8 cellular contexts compared by ENCODE assay signal in genomic region chr2:160411167-160411566, GRCh38.
DNase-seq lines count a peak whose midpoint lies in the region; ATAC-seq, FAIRE-seq and TF ChIP-seq lines count a peak whose summit lies in the region.

No MANE protein-coding gene starts in this region.

- POLR2A ChIA-PET in endothelial cell of umbilical vein (lab: Charles Lee) = no interaction called here

- TF ChIP-seq POLR2A in endothelial cell of umbilical vein (IDR thresholded peaks at IDR 0.05; ENCODE audit: low read depth, low read length) (no peak), GM18505 (IDR thresholded peaks at IDR 0.05; ENCODE audit: borderline replicate concordance, extremely low read depth, insufficient read depth, insufficient read length) (no peak)

- H3K4me3 Mint-ChIP-seq in stimulated activated naive B cell treated with anti-CD40 and anti-IgM and Interleukin-4, amounts not matched to agents 10 μg/mL and 1 μg/mL and 100 μg/mL, for 72 hours = peak overlapping the region in 1 of 2 donors; percentile 15

- ATAC-seq in GM21737 (IDR thresholded peaks at IDR 0.05; ENCODE audit: unreplicated experiment) (peak; percentile 34), GM18505 (IDR thresholded peaks at IDR 0.05; ENCODE audit: unreplicated experiment) (no peak)
- peak; percentile 55 to 57 for ATAC-seq in stimulated activated naive B cell treated with anti-CD40 and anti-IgM and Interleukin-4, amounts not matched to agents 10 μg/mL and 1 μg/mL and 100 μg/mL, for 72 hours (replicated peaks)

- no peak overlapping the region for H3K27ac Mint-ChIP-seq in stimulated activated naive B cell treated with anti-CD40 and anti-IgM and Interleukin-4, amounts not matched to agents 10 μg/mL and 1 μg/mL and 100 μg/mL, for 72 hours

- H3K9me3 ChIP-seq in SJSA1 (replicated peaks) = no peaks in the 10 kb centered on the region
- H3K9me3 ChIP-seq in endothelial cell of umbilical vein (replicated peaks; ENCODE audit: control insufficient read depth, insufficient read depth, low read length) = no peaks in the 10 kb centered on the region

- peaks cover 32 to 48% of the 10 kb centered on the region in 2 donors for H3K4me1 Mint-ChIP-seq in stimulated activated naive B cell treated with anti-CD40 and anti-IgM and Interleukin-4, amounts not matched to agents 10 μg/mL and 1 μg/mL and 100 μg/mL, for 72 hours

- peak overlapping the region; percentile 4 for H3K4me2 ChIP-seq in endothelial cell of umbilical vein (ENCODE audit: insufficient read depth, low read length)

- in situ Hi-C loops in ACHN (cut with HindIII; ENCODE audit: low pct_ligation_motif_present, low pct_unique_long_range_greater_than_20kb, low sequenced_read_pairs) = no loop called here

- H3K4me1 ChIP-seq in SJSA1 (replicated peaks) (peaks cover 41% of the 10 kb centered on the region), endothelial cell of umbilical vein (ENCODE audit: control insufficient read depth, extremely low read depth, insufficient read depth, low read length) (peaks cover 45% of the 10 kb centered on the region)

- H3K9ac ChIP-seq in endothelial cell of umbilical vein (replicated peaks; ENCODE audit: extremely low read depth, insufficient read depth, low read length) = no peak overlapping the region

- CTCF ChIA-PET in endothelial cell of umbilical vein (lab: Charles Lee) = interaction anchor here (1.2 to 3.9 kb wide), 4 partner anchors 9 to 653 kb away, joined by 3 to 21 read pairs (median 4); no protein-coding TSS in a partner anchor

- TF ChIP-seq CTCF in endothelial cell of umbilical vein (IDR thresholded peaks at IDR 0.05; ENCODE audit: extremely low read depth in 1 of 2, insufficient read depth in 1 of 2, low read depth in 1 of 2, low read length in 2 of 2) = no peak

- H3K27me3 ChIP-seq in SJSA1 (replicated peaks) (no peaks in the 10 kb centered on the region), endothelial cell of umbilical vein (ENCODE audit: control insufficient read depth in 2 of 2, insufficient read depth in 2 of 2, low read length in 2 of 2) (no peaks in the 10 kb centered on the region)

- intact Hi-C loops in endothelial cell of umbilical vein (cut with micrococcal nuclease) = loop anchor here (10.0 kb wide), 2 partner anchors 564 to 664 kb away; no protein-coding TSS in a partner anchor

- H3K4me3 ChIP-seq in SJSA1 (no peak overlapping the region), endothelial cell of umbilical vein (replicated peaks in 1 of 3; ENCODE audit: insufficient read depth in 1 of 3, low read depth in 1 of 3, low read length in 3 of 3) (no peak overlapping the region)

- H4K20me1 ChIP-seq in endothelial cell of umbilical vein (replicated peaks; ENCODE audit: control insufficient read depth, extremely low read depth, insufficient read depth, low read length) = no peaks in the 10 kb centered on the region

- H3K9me1 ChIP-seq in endothelial cell of umbilical vein (replicated peaks; ENCODE audit: control insufficient read depth, extremely low read depth, insufficient read depth, low read length) = no peaks in the 10 kb centered on the region

- H3K27ac ChIP-seq in SJSA1 (peak overlapping the region; percentile 41), endothelial cell of umbilical vein (ENCODE audit: insufficient read depth, low read depth, low read length) (peak overlapping the region; percentile 19)

- dilution Hi-C loops in endothelial cell of umbilical vein (cut with MboI; ENCODE audit: extremely low pct_ligation_motif_present, low sequenced_read_pairs) = no loop called here

- peaks cover 83% of the 10 kb centered on the region for H3K79me2 ChIP-seq in endothelial cell of umbilical vein (ENCODE audit: control insufficient read depth, insufficient read depth, low read length)

- H3K9me3 Mint-ChIP-seq in stimulated activated naive B cell treated with anti-CD40 and anti-IgM and Interleukin-4, amounts not matched to agents 10 μg/mL and 1 μg/mL and 100 μg/mL, for 72 hours = no peaks in the 10 kb centered on the region

- H3K36me3 Mint-ChIP-seq in stimulated activated naive B cell treated with anti-CD40 and anti-IgM and Interleukin-4, amounts not matched to agents 10 μg/mL and 1 μg/mL and 100 μg/mL, for 72 hours = no peaks in the 10 kb centered on the region

- FAIRE-seq in endothelial cell of umbilical vein (lab: Jason Lieb, UNC) = peak; percentile 46

- H2AFZ ChIP-seq in endothelial cell of umbilical vein (ENCODE audit: low read depth, low read length) = no peak overlapping the region

- DNase-seq in ACHN (peak; percentile 40), SJSA1 (ENCODE audit: low read depth in 1 of 2, low spot score in 2 of 2) (peak; percentile 55 to 63), endothelial cell of umbilical vein (ENCODE audit: low read depth, low spot score) (peak; percentile 71), pons (ENCODE audit: low spot score) (no peak), NCI-H2171 treated with DMSO at 0.1 percent for 48 hours (lab: John Stamatoyannopoulos, UW) (no peak)
- DNase-seq in stimulated activated naive B cell treated with anti-CD40 and anti-IgM and Interleukin-4, amounts not matched to agents 10 μg/mL and 1 μg/mL and 100 μg/mL, for 72 hours = peak; percentile 11

- BruUV-seq in endothelial cell of umbilical vein (replicated peaks; lab: Mats Ljungman, UMichigan) = no TSS peak

- H3K36me3 ChIP-seq in SJSA1 = peaks cover 8% of the 10 kb centered on the region
- H3K36me3 ChIP-seq in endothelial cell of umbilical vein (ENCODE audit: control insufficient read depth in 2 of 2, extremely low read depth in 1 of 2, insufficient read depth in 2 of 2, low read length in 2 of 2) = no peaks in the 10 kb centered on the region

- peaks cover 6 to 19% of the 10 kb centered on the region in 2 donors for H3K27me3 Mint-ChIP-seq in stimulated activated naive B cell treated with anti-CD40 and anti-IgM and Interleukin-4, amounts not matched to agents 10 μg/mL and 1 μg/mL and 100 μg/mL, for 72 hours

TF ChIP-seq in endothelial cell of umbilical vein, 7 proteins besides CTCF, POLR2A, EP300 and RAD21:
- TF ChIP-seq EZH2 (IDR thresholded peaks at IDR 0.05; ENCODE audit: borderline replicate concordance, low read depth, low read length, severe bottlenecking) = no peak
- no peak for TF ChIP-seq GATA2 (IDR thresholded peaks at IDR 0.05; ENCODE audit: insufficient read depth, insufficient read length, low read depth, low read length)
- TF ChIP-seq MAX (IDR thresholded peaks at IDR 0.05; ENCODE audit: insufficient read depth, insufficient read length) = no peak
- peak; percentile 50 for TF ChIP-seq FOS (IDR thresholded peaks at IDR 0.05; ENCODE audit: borderline replicate concordance, insufficient read depth, low read length)
- TF ChIP-seq POLR2AphosphoS5 (IDR thresholded peaks at IDR 0.05; ENCODE audit: insufficient read depth, low read depth, low read length) = peak; percentile 56
- no peak for TF ChIP-seq MYC (IDR thresholded peaks at IDR 0.05; ENCODE audit: low read depth, low read length)
- TF ChIP-seq JUN (IDR thresholded peaks at IDR 0.05; ENCODE audit: borderline replicate concordance, insufficient read depth, insufficient read length, low read depth) = peak; percentile 58

Comparison
In these comparisons a context has a peak if more than half of its experiments do, and no peak if none do; other contexts are left out.
1. DNase-seq: peak in ACHN (single experiment), SJSA1 (2 of 2), endothelial cell of umbilical vein (single experiment) and stimulated activated naive B cell treated with anti-CD40 and anti-IgM and Interleukin-4, amounts not matched to agents 10 μg/mL and 1 μg/mL and 100 μg/mL, for 72 hours (single experiment); none in pons (single experiment) and NCI-H2171 treated with DMSO at 0.1 percent for 48 hours (single experiment).